Comparison of ENCODE assay signal across 8 cellular contexts in genomic region chr17:48626470-48627241, GRCh38. TPM values are rescaled to one million over a fixed set of nuclear protein-coding genes. Genes with fewer than 3 reads are reported as not detected.
DNase-seq lines count a peak whose midpoint lies in the region; ATAC-seq and TF ChIP-seq lines count a peak whose summit lies in the region.

No MANE protein-coding gene starts in this region.

- H3K27ac Mint-ChIP-seq in osteocyte (ENCODE audit: unreplicated experiment): no peak overlapping the region

- H3K4me1 ChIP-seq in OCI-LY3 (ENCODE audit: low read length) (peaks cover 10% of the 10 kb centered on the region), ascending aorta (peaks cover 15 to 21% of the 10 kb centered on the region in 2 donors), esophagus squamous epithelium (peaks cover 22 to 26% (median 23%) of the 10 kb centered on the region in 3 donors)

- TF ChIP-seq POLR2A in esophagus squamous epithelium (IDR thresholded peaks at IDR 0.05): no peak

- H3K36me3 ChIP-seq in OCI-LY3 (replicated peaks; ENCODE audit: low read depth, low read length): no peaks in the 10 kb centered on the region
- H3K36me3 ChIP-seq in ascending aorta: no peaks in the 10 kb centered on the region
- no peaks in the 10 kb centered on the region for H3K36me3 ChIP-seq in esophagus squamous epithelium

- DNase-seq in GM20000 (ENCODE audit: low spot score) (peak; percentile 71), ascending aorta (ENCODE audit: low spot score in 2 of 2) (no peak), osteocyte (ENCODE audit: extremely low spot score, unreplicated experiment) (no peak), GM19238 (ENCODE audit: insufficient read length, low spot score) (no peak), esophagus squamous epithelium (lab: John Stamatoyannopoulos, UW) (no peak)

- TF ChIP-seq CTCF in GM20000 (IDR thresholded peaks at IDR 0.05; ENCODE audit: extremely low read depth, missing control alignments) (no peak), OCI-LY3 (IDR thresholded peaks at IDR 0.05; ENCODE audit: low read depth, low read length) (no peak), ascending aorta (IDR thresholded peaks at IDR 0.05) (no peak), osteocyte (IDR thresholded peaks at IDR 0.05) (no peak), esophagus squamous epithelium (IDR thresholded peaks at IDR 0.05) (no peak)

- H3K4me3 Mint-ChIP-seq in osteocyte (ENCODE audit: unreplicated experiment): peak overlapping the region; percentile 42

- H3K9me3 ChIP-seq in OCI-LY3 (ENCODE audit: insufficient read depth, low read length): no peaks in the 10 kb centered on the region
- H3K9me3 ChIP-seq in ascending aorta: no peaks in the 10 kb centered on the region
- H3K9me3 ChIP-seq in esophagus squamous epithelium: no peaks in the 10 kb centered on the region

- 0 out of 2 replicates have a peak overlapping the region, but pooled peaks have one; percentile 10 for H2AFZ ChIP-seq in OCI-LY3 (ENCODE audit: low read depth, low read length)

- peaks cover 5% of the 10 kb centered on the region for H3K4me1 Mint-ChIP-seq in osteocyte (ENCODE audit: unreplicated experiment)

- intact Hi-C loops in ascending aorta (cut with DNase I): no loop called here
- intact Hi-C loops in esophagus squamous epithelium (cut with DNase I): no loop called here

- H3K36me3 Mint-ChIP-seq in osteocyte (ENCODE audit: unreplicated experiment): peaks cover 2% of the 10 kb centered on the region

- H3K27me3 ChIP-seq in OCI-LY3 (ENCODE audit: low read depth, low read length): peaks cover 52% of the 10 kb centered on the region
- peaks cover 29% of the 10 kb centered on the region for H3K27me3 ChIP-seq in ascending aorta
- peaks cover 32 to 100% (median 79%) of the 10 kb centered on the region in 4 donors for H3K27me3 ChIP-seq in esophagus squamous epithelium

- H3K27me3 Mint-ChIP-seq in osteocyte (ENCODE audit: unreplicated experiment): peaks cover 84% of the 10 kb centered on the region

- ATAC-seq in esophagus mucosa: no peak
- ATAC-seq in HG03108 (IDR thresholded peaks at IDR 0.05; ENCODE audit: unreplicated experiment): no peak

- no peaks in the 10 kb centered on the region for H3K9me3 Mint-ChIP-seq in osteocyte (ENCODE audit: unreplicated experiment)

- H4K20me1 ChIP-seq in OCI-LY3 (ENCODE audit: insufficient read depth, low read length): no peaks in the 10 kb centered on the region

- H3K9ac ChIP-seq in OCI-LY3 (ENCODE audit: low read length): peak overlapping the region; percentile 36

- H3K79me2 ChIP-seq in OCI-LY3 (ENCODE audit: low read length): no peaks in the 10 kb centered on the region

- H3K4me3 ChIP-seq in OCI-LY3 (ENCODE audit: low read length) (peak overlapping the region; percentile 57), ascending aorta (peak overlapping the region; percentile 35 to 60), esophagus squamous epithelium (peak overlapping the region in 2 of 4 donors; percentile 35 to 61)

- H3K4me2 ChIP-seq in OCI-LY3 (ENCODE audit: low read length): peak overlapping the region; percentile 41

- H3K27ac ChIP-seq in OCI-LY3 (ENCODE audit: low read length): no peak overlapping the region
- H3K27ac ChIP-seq in ascending aorta: no peak overlapping the region
- no peak overlapping the region for H3K27ac ChIP-seq in esophagus squamous epithelium

- WGBS in esophagus squamous epithelium, 2 donors: 9 to 10% methylated on average over 8 to 9 of the region's 38 CpGs

RNA-seq across cellular contexts. Expression of gene HOXB9, which starts 0.5 kb away (rescaled TPM):
- total RNA-seq in ascending aorta (not detected), osteocyte (not detected in 2 replicates), esophagus mucosa (not detected), esophagus squamous epithelium (not detected)

RNA-seq across cellular contexts. Expression of gene HOXB8, which starts 11.6 kb away (rescaled TPM):
- total RNA-seq in ascending aorta: not detected
- not detected in 2 replicates for total RNA-seq in osteocyte
- total RNA-seq in esophagus mucosa: not detected
- not detected for total RNA-seq in esophagus squamous epithelium

RNA-seq across cellular contexts. Expression of gene HOXB7, which starts 15.8 kb away (rescaled TPM):
- total RNA-seq in ascending aorta (15.0 TPM), osteocyte (not detected in 2 replicates), esophagus mucosa (2.1 TPM), esophagus squamous epithelium (under 1 TPM in 2 of 4 donors, not detected in 2; 0.38 to 0.64 TPM)

RNA-seq across cellular contexts. Expression of gene HOXB6, which starts 21.9 kb away (rescaled TPM):
- total RNA-seq in ascending aorta (5.1 TPM), osteocyte (not detected in 2 replicates), esophagus mucosa (0.28 TPM), esophagus squamous epithelium (1 to 10 TPM in 2 of 4 donors, not detected in 2; 1.3 to 3.1 TPM)

RNA-seq across cellular contexts. Expression of gene HOXB5, which starts 33.1 kb away (rescaled TPM):
- total RNA-seq in ascending aorta (0.53 TPM), osteocyte (not detected in 2 replicates), esophagus mucosa (0.16 TPM), esophagus squamous epithelium (not detected)
